18 cellular contexts compared by ENCODE assay signal in the genomic region with DNA sequence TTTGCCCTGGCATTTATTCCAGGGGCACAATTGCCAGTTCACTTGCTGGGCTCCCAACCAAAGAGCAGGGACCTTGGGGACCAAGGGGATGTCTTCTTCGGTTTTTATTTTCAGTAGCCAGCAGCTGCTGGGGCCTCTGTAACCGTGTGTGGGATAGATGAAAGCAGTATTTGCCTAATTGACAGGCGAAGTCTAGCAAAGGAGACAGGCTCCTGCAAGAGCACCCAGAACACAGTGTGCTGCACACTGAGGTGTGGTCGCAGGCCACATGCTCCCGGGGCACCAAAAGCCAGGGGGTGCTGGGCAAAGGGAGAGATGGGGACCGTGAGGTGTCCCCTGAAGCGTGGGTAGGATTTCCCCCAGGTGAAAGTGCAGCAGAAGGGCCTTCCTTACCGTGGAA. TPM values are rescaled to one million over a fixed set of nuclear protein-coding genes. Genes with fewer than 3 reads are reported as not detected.
DNase-seq lines count a peak whose midpoint lies in the region; ATAC-seq and TF ChIP-seq lines count a peak whose summit lies in the region.
"Had no signal": no experiment of that assay in that cellular context is flagged by ENCODE, and none has a peak within 500 bp of the region (broad histone marks: within the 10 kb centered on the region; RNA-seq: fewer than 3 reads in every experiment).

No MANE protein-coding gene starts in this region.

- no peaks in the 10 kb centered on the region for H3K36me3 Mint-ChIP-seq in activated naive CD8-positive, alpha-beta T cell treated with anti-CD3 and anti-CD28 coated beads, Interleukin-2, amount 10 ng/mL, durations not matched to agents 7 days and 5 days
- no peaks in the 10 kb centered on the region for H3K36me3 Mint-ChIP-seq in activated naive CD8-positive, alpha-beta T cell treated with anti-CD3 and anti-CD28 coated beads for 36 hours
- no peaks in the 10 kb centered on the region for H3K36me3 Mint-ChIP-seq in T-helper 17 cell (ENCODE audit: low read depth)
- H3K36me3 Mint-ChIP-seq in stimulated activated naive B cell treated with anti-CD40 and anti-IgM and Interleukin-4, amounts not matched to agents 10 μg/mL and 1 μg/mL and 100 μg/mL, for 72 hours, result no peaks in the 10 kb centered on the region

- H3K9me3 Mint-ChIP-seq in activated naive CD8-positive, alpha-beta T cell treated with anti-CD3 and anti-CD28 coated beads, Interleukin-2, amount 10 ng/mL, durations not matched to agents 7 days and 5 days, result no peaks in the 10 kb centered on the region
- no peaks in the 10 kb centered on the region for H3K9me3 Mint-ChIP-seq in activated naive CD8-positive, alpha-beta T cell treated with anti-CD3 and anti-CD28 coated beads for 36 hours
- no peaks in the 10 kb centered on the region for H3K9me3 Mint-ChIP-seq in stimulated activated naive B cell treated with anti-CD40 and anti-IgM and Interleukin-4, amounts not matched to agents 10 μg/mL and 1 μg/mL and 100 μg/mL, for 72 hours
- H3K9me3 Mint-ChIP-seq: HFFc6 had no signal

- DNase-seq in activated naive CD8-positive, alpha-beta T cell treated with anti-CD3 and anti-CD28 coated beads, Interleukin-2, amount 10 ng/mL, durations not matched to agents 7 days and 5 days, result no peak
- no peak for DNase-seq in activated naive CD8-positive, alpha-beta T cell treated with anti-CD3 and anti-CD28 coated beads for 36 hours
- DNase-seq in GM20000 (ENCODE audit: low spot score) (peak; percentile 39), T-helper 17 cell (no peak)
- no peak for DNase-seq in stimulated activated naive B cell treated with anti-CD40 and anti-IgM and Interleukin-4, amounts not matched to agents 10 μg/mL and 1 μg/mL and 100 μg/mL, for 72 hours
- no peak for DNase-seq in stimulated activated CD4-positive, alpha-beta T cell treated with anti-CD3 and anti-CD28 coated beads, Interleukin-12 subunit alpha, Interleukin-12 subunit beta, amount 100 ng/mL, for 4 hours
- DNase-seq: Caco-2, DMS53, HFFc6, Kasumi-1, NCI-H1436, NCI-H2029 treated with DMSO at 0.1 percent for 48 hours, NCI-H510A, SIG-M5 had no signal

- peak overlapping the region; percentile 19 for H3K27ac Mint-ChIP-seq in activated naive CD8-positive, alpha-beta T cell treated with anti-CD3 and anti-CD28 coated beads, Interleukin-2, amount 10 ng/mL, durations not matched to agents 7 days and 5 days
- no peak overlapping the region for H3K27ac Mint-ChIP-seq in activated naive CD8-positive, alpha-beta T cell treated with anti-CD3 and anti-CD28 coated beads for 36 hours
- peak overlapping the region; percentile 72 for H3K27ac Mint-ChIP-seq in T-helper 17 cell
- peak overlapping the region; percentile 33 for H3K27ac Mint-ChIP-seq in stimulated activated naive B cell treated with anti-CD40 and anti-IgM and Interleukin-4, amounts not matched to agents 10 μg/mL and 1 μg/mL and 100 μg/mL, for 72 hours
- H3K27ac Mint-ChIP-seq: HFFc6 had no signal

- no peak for TF ChIP-seq CTCF in GM20000 (IDR thresholded peaks at IDR 0.05; ENCODE audit: extremely low read depth, missing control alignments)

- peaks cover 20% of the 10 kb centered on the region for H3K4me1 Mint-ChIP-seq in activated naive CD8-positive, alpha-beta T cell treated with anti-CD3 and anti-CD28 coated beads, Interleukin-2, amount 10 ng/mL, durations not matched to agents 7 days and 5 days
- peaks cover 2% of the 10 kb centered on the region for H3K4me1 Mint-ChIP-seq in activated naive CD8-positive, alpha-beta T cell treated with anti-CD3 and anti-CD28 coated beads for 36 hours
- peaks cover 8% of the 10 kb centered on the region for H3K4me1 Mint-ChIP-seq in T-helper 17 cell
- H3K4me1 Mint-ChIP-seq in stimulated activated naive B cell treated with anti-CD40 and anti-IgM and Interleukin-4, amounts not matched to agents 10 μg/mL and 1 μg/mL and 100 μg/mL, for 72 hours, result peaks cover 32 to 38% of the 10 kb centered on the region in 2 donors

- no peak overlapping the region for H3K4me3 Mint-ChIP-seq in activated naive CD8-positive, alpha-beta T cell treated with anti-CD3 and anti-CD28 coated beads, Interleukin-2, amount 10 ng/mL, durations not matched to agents 7 days and 5 days
- H3K4me3 Mint-ChIP-seq in activated naive CD8-positive, alpha-beta T cell treated with anti-CD3 and anti-CD28 coated beads for 36 hours, result no peak overlapping the region
- no peak overlapping the region for H3K4me3 Mint-ChIP-seq in T-helper 17 cell
- no peak overlapping the region for H3K4me3 Mint-ChIP-seq in stimulated activated naive B cell treated with anti-CD40 and anti-IgM and Interleukin-4, amounts not matched to agents 10 μg/mL and 1 μg/mL and 100 μg/mL, for 72 hours
- H3K4me3 Mint-ChIP-seq: HFFc6 had no signal

- POLR2A ChIA-PET in activated naive CD8-positive, alpha-beta T cell treated with anti-CD3 and anti-CD28 coated beads, Interleukin-2, amount 10 ng/mL, durations not matched to agents 7 days and 5 days (lab: Charles Lee), result interaction anchor here (0.6 to 0.7 kb wide), 2 partner anchors 10 to 46 kb away, joined by 3 to 5 read pairs; no protein-coding TSS in a partner anchor

- H3K9me3 ChIP-seq in T-helper 17 cell (ENCODE audit: control insufficient read depth, low read length, poor library complexity, severe bottlenecking), result no peaks in the 10 kb centered on the region
- H3K9me3 ChIP-seq: Caco-2 had no signal

- no peaks in the 10 kb centered on the region for H3K27me3 Mint-ChIP-seq in activated naive CD8-positive, alpha-beta T cell treated with anti-CD3 and anti-CD28 coated beads, Interleukin-2, amount 10 ng/mL, durations not matched to agents 7 days and 5 days
- H3K27me3 Mint-ChIP-seq in activated naive CD8-positive, alpha-beta T cell treated with anti-CD3 and anti-CD28 coated beads for 36 hours, result no peaks in the 10 kb centered on the region
- peaks cover 7% of the 10 kb centered on the region for H3K27me3 Mint-ChIP-seq in T-helper 17 cell
- no peaks in the 10 kb centered on the region for H3K27me3 Mint-ChIP-seq in stimulated activated naive B cell treated with anti-CD40 and anti-IgM and Interleukin-4, amounts not matched to agents 10 μg/mL and 1 μg/mL and 100 μg/mL, for 72 hours

- ATAC-seq in activated naive CD8-positive, alpha-beta T cell treated with anti-CD3 and anti-CD28 coated beads, Interleukin-2, amount 10 ng/mL, durations not matched to agents 7 days and 5 days (ENCODE audit: low read depth), result no peak
- no peak for ATAC-seq in T-helper 17 cell
- peak; percentile 47 to 49 for ATAC-seq in stimulated activated naive B cell treated with anti-CD40 and anti-IgM and Interleukin-4, amounts not matched to agents 10 μg/mL and 1 μg/mL and 100 μg/mL, for 72 hours (replicated peaks)
- no peak for ATAC-seq in GM21619 (IDR thresholded peaks at IDR 0.05; ENCODE audit: unreplicated experiment)
- ATAC-seq in GM18909 (IDR thresholded peaks at IDR 0.05; ENCODE audit: poor library complexity, unreplicated experiment), result no peak

RNA-seq across cellular contexts. Expression of gene SAG, which starts 5.3 kb away (rescaled TPM):
- total RNA-seq in activated naive CD8-positive, alpha-beta T cell treated with anti-CD3 and anti-CD28 coated beads, Interleukin-2, amount 10 ng/mL, durations not matched to agents 7 days and 5 days, result under 1 TPM in 1 of 2 experiments, not detected in 1; 0.45 TPM
- total RNA-seq in activated naive CD8-positive, alpha-beta T cell treated with anti-CD3 and anti-CD28 coated beads for 36 hours, result under 1 TPM in 1 of 2 experiments, not detected in 1; 0.31 TPM
- total RNA-seq in T-helper 17 cell, result under 1 TPM; 0.10 to 0.25 TPM
- total RNA-seq: A172, Caco-2, H4, HFFc6 had no signal

RNA-seq across cellular contexts. Expression of gene DGKD, which starts 41.4 kb away (rescaled TPM):
- total RNA-seq in activated naive CD8-positive, alpha-beta T cell treated with anti-CD3 and anti-CD28 coated beads, Interleukin-2, amount 10 ng/mL, durations not matched to agents 7 days and 5 days, result 100 to 1,000 TPM; 114 to 132 TPM
- total RNA-seq in activated naive CD8-positive, alpha-beta T cell treated with anti-CD3 and anti-CD28 coated beads for 36 hours, result 10 to 100 TPM; 63.2 to 76.0 TPM
- 100 to 1,000 TPM; 148 to 170 TPM for total RNA-seq in T-helper 17 cell

Comparison
In these comparisons a context has a peak if more than half of its experiments do, and no peak if none do; other contexts are left out.
1. ATAC-seq: peak in stimulated activated naive B cell treated with anti-CD40 and anti-IgM and Interleukin-4, amounts not matched to agents 10 μg/mL and 1 μg/mL and 100 μg/mL, for 72 hours (2 of 2); none in activated naive CD8-positive, alpha-beta T cell treated with anti-CD3 and anti-CD28 coated beads, Interleukin-2, amount 10 ng/mL, durations not matched to agents 7 days and 5 days (single experiment), T-helper 17 cell (single experiment), GM21619 (single experiment) and GM18909 (single experiment).